In genomic region chrX:43510194-43510593, GRCh38 we compare ENCODE assay signal across 9 cellular contexts.
"Had no signal": no experiment of that assay in that cellular context is flagged by ENCODE, and none has a peak within 500 bp of the region (broad histone marks: within the 10 kb centered on the region; RNA-seq: fewer than 3 reads in every experiment).

No MANE protein-coding gene starts in this region.

- H3K4me2 ChIP-seq: KMS-11 had no signal

- H3K9ac ChIP-seq: KMS-11 had no signal

- ATAC-seq: HepG2, K562 had no signal

- H3K4me3 Mint-ChIP-seq: IgD-negative memory B cell had no signal

- H3K4me3 ChIP-seq: K562 had no signal

- FAIRE-seq: HepG2, HTR-8/SVneo, K562 had no signal

- H3K9me3 Mint-ChIP-seq: IgD-negative memory B cell had no signal

- H3K27ac Mint-ChIP-seq: IgD-negative memory B cell had no signal

- DNase-seq: IMR-90, KBM-7, KG1 had no signal

- H3K27ac ChIP-seq: HL-60, KMS-11 had no signal
